11 cellular contexts compared by ENCODE assay signal in the genomic region with DNA sequence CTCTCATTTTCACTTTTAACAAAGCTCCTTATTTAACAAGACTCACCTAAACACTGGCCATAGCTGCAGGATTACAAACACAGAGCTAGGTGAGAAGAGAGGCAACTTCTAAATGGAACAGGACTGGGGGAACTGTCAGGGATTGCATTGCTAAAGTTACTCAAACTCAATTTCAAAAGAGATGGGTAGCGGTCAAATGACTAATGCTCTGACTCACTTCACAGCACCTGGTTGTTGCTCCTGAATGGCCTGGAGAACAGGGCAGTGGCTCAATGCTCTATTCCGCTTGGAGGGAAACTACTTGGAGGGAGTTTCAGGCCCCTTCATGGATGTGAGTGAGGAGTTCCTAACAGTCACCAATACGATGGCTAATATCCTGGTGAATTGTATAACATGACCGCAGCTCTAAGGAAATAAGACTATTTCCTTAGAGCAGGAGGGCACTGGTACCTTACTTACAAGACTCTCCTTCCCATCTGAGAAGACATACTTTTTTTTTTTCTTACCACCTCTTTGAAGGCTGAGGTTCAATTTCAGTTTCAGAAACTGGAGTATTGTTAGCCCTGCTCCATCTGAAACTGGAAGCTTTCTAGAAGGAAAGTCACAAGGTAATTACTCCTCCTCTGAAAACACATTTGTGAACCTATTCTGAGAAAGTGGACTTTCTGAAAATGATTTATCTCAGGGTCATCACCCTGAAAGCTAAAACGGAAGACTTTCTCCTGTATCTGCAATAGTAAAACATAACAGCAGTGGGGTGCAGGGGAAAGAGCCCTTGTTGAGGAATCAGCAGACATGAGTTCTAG. TPM values are rescaled to one million over a fixed set of nuclear protein-coding genes. Genes with fewer than 3 reads are reported as not detected.
DNase-seq lines count a peak whose midpoint lies in the region; ATAC-seq and TF ChIP-seq lines count a peak whose summit lies in the region.
"Had no signal": no experiment of that assay in that cellular context is flagged by ENCODE, and none has a peak within 500 bp of the region (broad histone marks: within the 10 kb centered on the region; RNA-seq: fewer than 3 reads in every experiment).

No MANE protein-coding gene starts in this region.

- H3K4me2 ChIP-seq in HCT116 (ENCODE audit: low read length) = peak overlapping the region; percentile 45

- no peak for TF ChIP-seq RAD21 in HCT116 (IDR thresholded peaks at IDR 0.05; ENCODE audit: low read depth)

- ATAC-seq in GM18909 (IDR thresholded peaks at IDR 0.05; ENCODE audit: poor library complexity, unreplicated experiment) = peak; percentile 75
- peak; percentile 95 for ATAC-seq in HCT116
- peak; percentile 46 for ATAC-seq in mucosa of descending colon
- ATAC-seq in upper lobe of right lung = no peak
- ATAC-seq: naive thymus-derived CD4-positive, alpha-beta T cell had no signal

- H3K36me3 ChIP-seq in HCT116 (ENCODE audit: control insufficient read depth in 1 of 2, insufficient read depth in 2 of 2, low read length in 2 of 2) = no peaks in the 10 kb centered on the region
- H3K36me3 ChIP-seq in mucosa of descending colon (ENCODE audit: low read depth) = no peaks in the 10 kb centered on the region
- no peaks in the 10 kb centered on the region for H3K36me3 ChIP-seq in upper lobe of right lung

- H3K4me3 ChIP-seq in HCT116 (replicated peaks in 1 of 2; ENCODE audit: low read depth in 1 of 2, low read length in 2 of 2) (no peak overlapping the region), mucosa of descending colon (no peak overlapping the region), upper lobe of right lung (no peak overlapping the region)

- H2AFZ ChIP-seq in HCT116 (ENCODE audit: low read depth, low read length, poor library complexity, severe bottlenecking) = peak overlapping the region; percentile 29

- DNase-seq in HCT116 (ENCODE audit: low read depth, low spot score) (peak; percentile 31), M059J (ENCODE audit: low read depth) (peak; percentile 87), mucosa of descending colon (no peak), iPS-NIHi11 (ENCODE audit: low spot score) (no peak), AG20443 (ENCODE audit: low spot score) (no peak), NOMO-1 (lab: John Stamatoyannopoulos, UW; ENCODE audit: unreplicated experiment in 2 of 2) (no peak), upper lobe of right lung (no peak)
- DNase-seq: activated B cell treated with CpG ODN at 0.5 μM for 24 hours; amygdala; naive thymus-derived CD4-positive, alpha-beta T cell had no signal

- H3K9me2 ChIP-seq in HCT116 (ENCODE audit: insufficient read depth) = no peaks in the 10 kb centered on the region

- H3K27me3 ChIP-seq in HCT116 (ENCODE audit: insufficient read depth, low read length) (no peaks in the 10 kb centered on the region), upper lobe of right lung (no peaks in the 10 kb centered on the region)

- H3K9ac ChIP-seq in HCT116 (ENCODE audit: low read length) = no peak overlapping the region

- RAD21 ChIA-PET in HCT116 (lab: Charles Lee; ENCODE audit: low non-redundant PET in 1 of 2, low total read pairs in 2 of 2, uncharacterized antibody in 2 of 2, unreplicated experiment in 2 of 2) = no interaction called here

- no peak for TF ChIP-seq CTCF in HCT116 (IDR thresholded peaks at IDR 0.05 in 2 of 3, conservative IDR thresholded peaks at IDR 0.05 in 1 of 3; ENCODE audit: borderline replicate concordance in 1 of 3, insufficient read depth in 1 of 3, low read depth in 2 of 3, low read length in 2 of 3)
- TF ChIP-seq CTCF in mucosa of descending colon (IDR thresholded peaks at IDR 0.05) = no peak
- TF ChIP-seq CTCF in upper lobe of right lung (IDR thresholded peaks at IDR 0.05) = no peak

- no peaks in the 10 kb centered on the region for H4K20me1 ChIP-seq in HCT116 (ENCODE audit: insufficient read depth)

- H3K9me3 ChIP-seq in HCT116 (ENCODE audit: control insufficient read depth in 1 of 2, insufficient read depth in 1 of 2, low read depth in 1 of 2, low read length in 2 of 2) = no peaks in the 10 kb centered on the region
- no peaks in the 10 kb centered on the region for H3K9me3 ChIP-seq in mucosa of descending colon
- no peaks in the 10 kb centered on the region for H3K9me3 ChIP-seq in upper lobe of right lung

- CTCF ChIA-PET in HCT116 (lab: Charles Lee) = no interaction called here

- H3K4me1 ChIP-seq in HCT116 (ENCODE audit: control insufficient read depth in 1 of 2, insufficient read depth in 2 of 2, low read length in 2 of 2) (peaks cover 3 to 14% of the 10 kb centered on the region in 2 experiments; a peak in 3 of 4 replicates), mucosa of descending colon (ENCODE audit: low read depth) (no peaks in the 10 kb centered on the region), upper lobe of right lung (no peaks in the 10 kb centered on the region)

- intact Hi-C loops in HCT116 (cut with micrococcal nuclease) = loop anchor here (2.0 kb wide), 1 partner anchor 15 kb away; no protein-coding TSS in a partner anchor
- intact Hi-C loops in mucosa of descending colon (cut with DNase I, micrococcal nuclease) = no loop called here
- intact Hi-C loops in upper lobe of right lung (cut with DNase I) = no loop called here

- H3K27ac ChIP-seq in HCT116 (ENCODE audit: low read depth, low read length) (no peak overlapping the region), upper lobe of right lung (no peak overlapping the region)

- no peaks in the 10 kb centered on the region for H3K79me2 ChIP-seq in HCT116 (ENCODE audit: insufficient read depth, low read length)

- no peak for TF ChIP-seq POLR2A in HCT116 (IDR thresholded peaks at IDR 0.05; ENCODE audit: borderline replicate concordance, extremely low read depth, insufficient read depth, insufficient read length)

- no TSS peak for BruUV-seq in HCT116 (replicated peaks; lab: Mats Ljungman, UMichigan)

- POLR2A ChIA-PET in HCT116 (lab: Charles Lee) = no interaction called here

TF ChIP-seq in HCT116, 20 proteins besides CTCF, POLR2A, EP300 and RAD21 (continues in another document):
- no peak for TF ChIP-seq ZFX (IDR thresholded peaks at IDR 0.05)
- TF ChIP-seq, protein P1, sequence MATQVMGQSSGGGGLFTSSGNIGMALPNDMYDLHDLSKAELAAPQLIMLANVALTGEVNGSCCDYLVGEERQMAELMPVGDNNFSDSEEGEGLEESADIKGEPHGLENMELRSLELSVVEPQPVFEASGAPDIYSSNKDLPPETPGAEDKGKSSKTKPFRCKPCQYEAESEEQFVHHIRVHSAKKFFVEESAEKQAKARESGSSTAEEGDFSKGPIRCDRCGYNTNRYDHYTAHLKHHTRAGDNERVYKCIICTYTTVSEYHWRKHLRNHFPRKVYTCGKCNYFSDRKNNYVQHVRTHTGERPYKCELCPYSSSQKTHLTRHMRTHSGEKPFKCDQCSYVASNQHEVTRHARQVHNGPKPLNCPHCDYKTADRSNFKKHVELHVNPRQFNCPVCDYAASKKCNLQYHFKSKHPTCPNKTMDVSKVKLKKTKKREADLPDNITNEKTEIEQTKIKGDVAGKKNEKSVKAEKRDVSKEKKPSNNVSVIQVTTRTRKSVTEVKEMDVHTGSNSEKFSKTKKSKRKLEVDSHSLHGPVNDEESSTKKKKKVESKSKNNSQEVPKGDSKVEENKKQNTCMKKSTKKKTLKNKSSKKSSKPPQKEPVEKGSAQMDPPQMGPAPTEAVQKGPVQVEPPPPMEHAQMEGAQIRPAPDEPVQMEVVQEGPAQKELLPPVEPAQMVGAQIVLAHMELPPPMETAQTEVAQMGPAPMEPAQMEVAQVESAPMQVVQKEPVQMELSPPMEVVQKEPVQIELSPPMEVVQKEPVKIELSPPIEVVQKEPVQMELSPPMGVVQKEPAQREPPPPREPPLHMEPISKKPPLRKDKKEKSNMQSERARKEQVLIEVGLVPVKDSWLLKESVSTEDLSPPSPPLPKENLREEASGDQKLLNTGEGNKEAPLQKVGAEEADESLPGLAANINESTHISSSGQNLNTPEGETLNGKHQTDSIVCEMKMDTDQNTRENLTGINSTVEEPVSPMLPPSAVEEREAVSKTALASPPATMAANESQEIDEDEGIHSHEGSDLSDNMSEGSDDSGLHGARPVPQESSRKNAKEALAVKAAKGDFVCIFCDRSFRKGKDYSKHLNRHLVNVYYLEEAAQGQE (IDR thresholded peaks at IDR 0.05; ENCODE audit: low read depth) = no peak
- peak; percentile 79 for TF ChIP-seq JUND (IDR thresholded peaks at IDR 0.05)
- TF ChIP-seq YY1 (IDR thresholded peaks at IDR 0.05; ENCODE audit: extremely low read depth, insufficient replicate concordance, low read depth, low read length) = no peak
- TF ChIP-seq SRF (IDR thresholded peaks at IDR 0.05; ENCODE audit: low read depth) = 0 out of 2 replicates have a peak, but pooled peaks have one; percentile 40
- TF ChIP-seq TCF7L2 (IDR thresholded peaks at IDR 0.05; ENCODE audit: borderline replicate concordance, extremely low read depth, insufficient read depth, insufficient read length) = no peak
- no peak for TF ChIP-seq SIN3A (IDR thresholded peaks at IDR 0.05; ENCODE audit: low read depth)
- TF ChIP-seq, protein P2, sequence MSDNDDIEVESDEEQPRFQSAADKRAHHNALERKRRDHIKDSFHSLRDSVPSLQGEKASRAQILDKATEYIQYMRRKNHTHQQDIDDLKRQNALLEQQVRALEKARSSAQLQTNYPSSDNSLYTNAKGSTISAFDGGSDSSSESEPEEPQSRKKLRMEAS (IDR thresholded peaks at IDR 0.05) = peak; percentile 52; the same call in 1 of the 2 replicates
- TF ChIP-seq FOSL1 (IDR thresholded peaks at IDR 0.05; ENCODE audit: low read depth) = peak; percentile 89
- TF ChIP-seq CBX3 (IDR thresholded peaks at IDR 0.05; ENCODE audit: low read depth) = peak; percentile 69; the same call in 1 of the 2 replicates
- no peak for TF ChIP-seq EZH2phosphoT487 (IDR thresholded peaks at IDR 0.05; ENCODE audit: borderline replicate concordance)
- peak; percentile 82; the same call in 1 of the 2 replicates for TF ChIP-seq CEBPB (IDR thresholded peaks at IDR 0.05; ENCODE audit: low read depth)

RNA-seq across cellular contexts. Expression of gene DPT, which starts 9.5 kb away (rescaled TPM):
- total RNA-seq in HCT116 (2021; ENCODE audit: unreplicated experiment) (not detected), mucosa of descending colon (100 to 1,000 TPM in 1 of 3 donors, 10 to 100 TPM in 1, 1 to 10 TPM in 1; 4.8 to 277 (median 16.9) TPM), upper lobe of right lung (44.7 TPM)
- polyA plus RNA-seq in HCT116 (2012) = not detected in 2 replicates
- total RNA-seq in M059J (2014; rRNA removed; shearing (Covaris generic)) = not detected in 2 replicates
- total RNA-seq: activated B cell treated with CpG ODN at 0.5 μM for 24 hours; naive thymus-derived CD4-positive, alpha-beta T cell had no signal
- polyA plus RNA-seq: naive thymus-derived CD4-positive, alpha-beta T cell had no signal

Comparison
In these comparisons a context has a peak if more than half of its experiments do, and no peak if none do; other contexts are left out.
1. DNase-seq: peak in HCT116 (single experiment) and M059J (single experiment); none in mucosa of descending colon (0 of 3), iPS-NIHi11 (single experiment), AG20443 (single experiment), NOMO-1 (0 of 2) and upper lobe of right lung (single experiment).